In genomic region chr11:43708776-43709175, GRCh38 we compare ENCODE assay signal across 12 cellular contexts. TPM values are rescaled to one million over a fixed set of nuclear protein-coding genes. Genes with fewer than 3 reads are reported as not detected.
DNase-seq lines count a peak whose midpoint lies in the region; ATAC-seq and TF ChIP-seq lines count a peak whose summit lies in the region.
"Had no signal": no experiment of that assay in that cellular context is flagged by ENCODE, and none has a peak within 500 bp of the region (broad histone marks: within the 10 kb centered on the region; RNA-seq: fewer than 3 reads in every experiment).

No MANE protein-coding gene starts in this region.

- no peak overlapping the region for H3K4me2 ChIP-seq in OCI-LY1 (ENCODE audit: low read length)

- H3K4me3 Mint-ChIP-seq in progenitor cell of endocrine pancreas (ENCODE audit: low read depth): no peak overlapping the region
- H3K4me3 Mint-ChIP-seq in stimulated activated naive B cell treated with anti-CD40 and anti-IgM and Interleukin-4, amounts not matched to agents 10 μg/mL and 1 μg/mL and 100 μg/mL, for 72 hours: no peak overlapping the region
- H3K4me3 Mint-ChIP-seq: activated CD4-positive, alpha-beta T cell treated with anti-CD3 and anti-CD28 coated beads, Interleukin-2, amount 10 ng/mL, durations not matched to agents 24 days and 14 days had no signal

- H3F3A ChIP-seq in OCI-LY1 (ENCODE audit: insufficient read depth, low read length): no peaks in the 10 kb centered on the region; the same call in 1 of the 2 replicates

- no peak overlapping the region for H2AFZ ChIP-seq in OCI-LY1 (ENCODE audit: low read length)

- no peak for ATAC-seq in stimulated activated naive B cell treated with anti-CD40 and anti-IgM and Interleukin-4, amounts not matched to agents 10 μg/mL and 1 μg/mL and 100 μg/mL, for 72 hours (replicated peaks)

- H3K27ac ChIP-seq in OCI-LY1 (ENCODE audit: low read depth, low read length, poor library complexity, severe bottlenecking): no peak overlapping the region
- H3K27ac ChIP-seq: dorsolateral prefrontal cortex had no signal

- H4K20me1 ChIP-seq in OCI-LY1 (ENCODE audit: insufficient read depth, low read length): no peaks in the 10 kb centered on the region

- H3K79me2 ChIP-seq in OCI-LY1 (ENCODE audit: insufficient read depth, low read length): peaks cover 17% of the 10 kb centered on the region; the same call in 1 of the 2 replicates

- no peaks in the 10 kb centered on the region for H3K27me3 Mint-ChIP-seq in progenitor cell of endocrine pancreas
- no peaks in the 10 kb centered on the region for H3K27me3 Mint-ChIP-seq in stimulated activated naive B cell treated with anti-CD40 and anti-IgM and Interleukin-4, amounts not matched to agents 10 μg/mL and 1 μg/mL and 100 μg/mL, for 72 hours
- H3K27me3 Mint-ChIP-seq: activated CD4-positive, alpha-beta T cell treated with anti-CD3 and anti-CD28 coated beads, Interleukin-2, amount 10 ng/mL, durations not matched to agents 24 days and 14 days had no signal

- no peak overlapping the region for H3K4me3 ChIP-seq in OCI-LY1 (ENCODE audit: low read depth, low read length, poor library complexity, severe bottlenecking)
- H3K4me3 ChIP-seq: dorsolateral prefrontal cortex had no signal

- no peak overlapping the region for H3K9ac ChIP-seq in OCI-LY1 (ENCODE audit: low read length)

- no peaks in the 10 kb centered on the region for H3K4me1 ChIP-seq in OCI-LY1 (ENCODE audit: insufficient read depth, low read length, severe bottlenecking)

- no peaks in the 10 kb centered on the region for H3K9me2 ChIP-seq in OCI-LY1 (ENCODE audit: low read depth, low read length)

- peaks cover 5% of the 10 kb centered on the region; the same call in 1 of the 2 replicates for H3K9me3 ChIP-seq in OCI-LY1 (ENCODE audit: low read length)

- peaks cover 3% of the 10 kb centered on the region; the same call in 1 of the 2 replicates for H3K36me3 ChIP-seq in OCI-LY1 (ENCODE audit: insufficient read depth, low read length)

- no peaks in the 10 kb centered on the region for H3K27me3 ChIP-seq in OCI-LY1 (ENCODE audit: insufficient read depth, low read length)
- H3K27me3 ChIP-seq: dorsolateral prefrontal cortex had no signal

- DNase-seq in dermis blood vessel endothelial cell (peak; percentile 35), progenitor cell of endocrine pancreas (ENCODE audit: low spot score, unreplicated experiment) (no peak), NCI-H82 treated with DMSO at 0.1 percent for 48 hours (lab: John Stamatoyannopoulos, UW; ENCODE audit: unreplicated experiment) (no peak)
- DNase-seq in stimulated activated naive B cell treated with anti-CD40 and anti-IgM and Interleukin-4, amounts not matched to agents 10 μg/mL and 1 μg/mL and 100 μg/mL, for 72 hours: no peak
- DNase-seq in NK-92 treated with Interleukin-12 subunit alpha and Interleukin-12 subunit beta, amount 100 ng/mL, for 24 hours (lab: John Stamatoyannopoulos, UW): no peak
- DNase-seq: activated CD4-positive, alpha-beta T cell treated with anti-CD3 and anti-CD28 coated beads, Interleukin-2, amount 10 ng/mL, durations not matched to agents 24 days and 14 days; dorsolateral prefrontal cortex; EL; hypothalamus; NCI-H345 had no signal

- TF ChIP-seq CTCF in GM12873 (IDR thresholded peaks at IDR 0.05; ENCODE audit: insufficient read depth, low read depth, low read length, missing control alignments) (peak; percentile 29), OCI-LY1 (IDR thresholded peaks at IDR 0.05; ENCODE audit: low read length) (peak; percentile 56), progenitor cell of endocrine pancreas (IDR thresholded peaks at IDR 0.05; ENCODE audit: unreplicated experiment) (peak; percentile 19)

- H3K27ac Mint-ChIP-seq in progenitor cell of endocrine pancreas: no peak overlapping the region
- no peak overlapping the region for H3K27ac Mint-ChIP-seq in stimulated activated naive B cell treated with anti-CD40 and anti-IgM and Interleukin-4, amounts not matched to agents 10 μg/mL and 1 μg/mL and 100 μg/mL, for 72 hours
- H3K27ac Mint-ChIP-seq: activated CD4-positive, alpha-beta T cell treated with anti-CD3 and anti-CD28 coated beads, Interleukin-2, amount 10 ng/mL, durations not matched to agents 24 days and 14 days had no signal

- peaks cover 13% of the 10 kb centered on the region for H3K36me3 Mint-ChIP-seq in progenitor cell of endocrine pancreas (ENCODE audit: insufficient read depth)
- H3K36me3 Mint-ChIP-seq in stimulated activated naive B cell treated with anti-CD40 and anti-IgM and Interleukin-4, amounts not matched to agents 10 μg/mL and 1 μg/mL and 100 μg/mL, for 72 hours: peaks cover 11 to 32% of the 10 kb centered on the region in 2 donors

- peaks cover 4% of the 10 kb centered on the region for H3K9me3 Mint-ChIP-seq in progenitor cell of endocrine pancreas (ENCODE audit: low read depth)
- H3K9me3 Mint-ChIP-seq in stimulated activated naive B cell treated with anti-CD40 and anti-IgM and Interleukin-4, amounts not matched to agents 10 μg/mL and 1 μg/mL and 100 μg/mL, for 72 hours: no peaks in the 10 kb centered on the region

- H3K4me1 Mint-ChIP-seq in progenitor cell of endocrine pancreas (ENCODE audit: low read depth): no peaks in the 10 kb centered on the region
- H3K4me1 Mint-ChIP-seq in stimulated activated naive B cell treated with anti-CD40 and anti-IgM and Interleukin-4, amounts not matched to agents 10 μg/mL and 1 μg/mL and 100 μg/mL, for 72 hours: peaks cover 5 to 12% of the 10 kb centered on the region in 2 donors

RNA-seq across cellular contexts. Expression of gene HSD17B12, which starts 28.2 kb away (rescaled TPM):
- 80.5 and 159 TPM in 2 replicates for total RNA-seq in dermis blood vessel endothelial cell
- 84.9 and 91.8 TPM in 2 replicates for total RNA-seq in progenitor cell of endocrine pancreas
